In the genomic region with DNA sequence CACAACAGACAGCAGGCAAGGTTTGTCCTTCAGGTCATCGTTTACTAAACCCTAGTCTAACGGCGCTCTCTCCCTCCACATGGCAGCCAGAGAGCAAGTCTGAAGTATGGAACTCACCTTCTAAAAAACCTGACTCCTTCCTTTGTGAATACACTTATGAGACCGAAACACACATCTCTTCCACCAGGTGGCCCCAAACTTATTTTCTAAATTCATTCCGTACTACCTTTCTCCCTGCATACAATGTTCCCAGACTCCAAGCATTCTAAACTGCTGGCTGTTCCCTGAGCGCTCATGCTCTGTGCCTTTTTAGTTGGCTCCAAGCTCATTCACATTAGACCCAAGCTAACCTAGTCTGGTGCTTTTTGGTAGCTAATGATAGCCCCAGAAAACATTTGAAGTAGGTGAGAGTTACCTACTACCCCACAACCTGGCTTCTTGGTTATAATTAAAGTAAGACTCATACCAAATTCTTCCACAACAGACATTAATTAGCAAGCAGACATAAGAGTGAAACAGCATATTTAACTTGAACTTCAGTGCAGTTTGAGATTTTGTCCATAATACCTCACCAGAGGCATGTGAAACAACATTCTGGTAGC, we compare ENCODE assay signal across 8 cellular contexts.
DNase-seq lines count a peak whose midpoint lies in the region; ATAC-seq and TF ChIP-seq lines count a peak whose summit lies in the region.

No MANE protein-coding gene starts in this region.

- intact Hi-C loops in aorta (cut with DNase I) = loop anchor here (5.0 kb wide), 1 partner anchor 67 kb away; a partner anchor contains a TSS

- 19 to 22% methylated on average over 6 of the region's 6 CpGs for WGBS in aorta, 2 donors

- H3K4me3 ChIP-seq in brain microvascular endothelial cell (ENCODE audit: low read depth, low read length) = no peak overlapping the region
- no peak overlapping the region for H3K4me3 ChIP-seq in aorta (ENCODE audit: low read length in 2 of 2)

- H3K36me3 ChIP-seq in brain microvascular endothelial cell (replicated peaks) = no peaks in the 10 kb centered on the region
- no peaks in the 10 kb centered on the region for H3K36me3 ChIP-seq in aorta (ENCODE audit: control insufficient read depth in 1 of 2, insufficient read depth in 2 of 2, low read length in 1 of 2)

- DNase-seq in SIG-M5 treated with dmso at 0.1 percent for 504 hours (lab: John Stamatoyannopoulos, UW; ENCODE audit: unreplicated experiment) = peak; percentile 54
- no peak for DNase-seq in SIG-M5 (lab: John Stamatoyannopoulos, UW)
- peak; percentile 63 for DNase-seq in NCI-H2171 treated with DMSO at 0.1 percent for 48 hours (lab: John Stamatoyannopoulos, UW)
- DNase-seq in brain microvascular endothelial cell = peak; percentile 71
- DNase-seq in kidney glomerular epithelial cell (lab: John Stamatoyannopoulos, UW) = peak; percentile 87
- no peak for DNase-seq in aorta
- DNase-seq in epidermal melanocyte (ENCODE audit: insufficient read length, low spot score) = no peak

- H3K27me3 ChIP-seq in brain microvascular endothelial cell (replicated peaks) (no peaks in the 10 kb centered on the region), aorta (ENCODE audit: control insufficient read depth in 1 of 2, insufficient read depth in 2 of 2, low read length in 1 of 2) (no peaks in the 10 kb centered on the region)

- H3K4me1 ChIP-seq in aorta (ENCODE audit: control insufficient read depth in 1 of 2, insufficient read depth in 2 of 2, low read length in 2 of 2) = peaks cover 0 to 5% of the 10 kb centered on the region in 2 donors

- ATAC-seq in HG02852 (IDR thresholded peaks at IDR 0.05; ENCODE audit: unreplicated experiment) = peak; percentile 72
- peak; percentile 77 for ATAC-seq in aorta (ENCODE audit: low FRiP score)

- no peaks in the 10 kb centered on the region for H3K9me3 ChIP-seq in aorta (ENCODE audit: control insufficient read depth, low read length)

- TF ChIP-seq CTCF in brain microvascular endothelial cell (IDR thresholded peaks at IDR 0.05; ENCODE audit: low read depth, low read length, missing control alignments) = peak; percentile 63

- in situ Hi-C loops in brain microvascular endothelial cell (cut with HindIII; ENCODE audit: low pct_ligation_motif_present, low sequenced_read_pairs) = loop anchor here (25.0 kb wide), 1 partner anchor 202 kb away; no protein-coding TSS in a partner anchor

- H3K27ac ChIP-seq in brain microvascular endothelial cell (no peak overlapping the region), aorta (ENCODE audit: low read depth in 1 of 2, low read length in 2 of 2) (no peak overlapping the region)

Comparison
In these comparisons a context has a peak if more than half of its experiments do, and no peak if none do; other contexts are left out.
1. DNase-seq: peak in SIG-M5 treated with dmso at 0.1 percent for 504 hours (single experiment), NCI-H2171 treated with DMSO at 0.1 percent for 48 hours (single experiment), brain microvascular endothelial cell (single experiment) and kidney glomerular epithelial cell (single experiment); none in SIG-M5 (single experiment), aorta (0 of 2) and epidermal melanocyte (single experiment).